In genomic region chr6:3571206-3571815, GRCh38 we compare ENCODE assay signal across 12 cellular contexts.
"Had no signal": no experiment of that assay in that cellular context is flagged by ENCODE, and none has a peak within 500 bp of the region (broad histone marks: within the 10 kb centered on the region; RNA-seq: fewer than 3 reads in every experiment).

No MANE protein-coding gene starts in this region.

- ATAC-seq: activated CD4-positive, CD25-positive, alpha-beta regulatory T cell treated with anti-CD3 and anti-CD28 coated beads, Interleukin-2, amount 50 U/mL, for 24 hours; activated naive CD8-positive, alpha-beta T cell treated with anti-CD3 and anti-CD28 coated beads, Interleukin-2, amount 50 U/mL, for 24 hours; esophagus mucosa; foreskin keratinocyte; natural killer cell treated with Interleukin-12 subunit alpha and Interleukin-12 subunit beta and Interleukin-15 and Interleukin-18, amount 100 ng/mL, for 72 hours; stimulated activated naive CD8-positive, alpha-beta T cell treated with anti-CD3 and anti-CD28 coated beads, Interleukin-15, amount 100 ng/mL, for 72 hours had no signal

- H3K36me3 ChIP-seq: prostate gland, sigmoid colon had no signal

- H3K4me1 ChIP-seq: foreskin keratinocyte, prostate gland had no signal

- H3K27ac ChIP-seq: foreskin keratinocyte, prostate gland, sigmoid colon had no signal

- DNase-seq: activated naive CD4-positive, alpha-beta T cell treated with anti-CD3 and anti-CD28 coated beads for 36 hours; activated naive CD8-positive, alpha-beta T cell treated with anti-CD3 and anti-CD28 coated beads, Interleukin-2, amount 50 U/mL, for 24 hours; foreskin keratinocyte; kidney glomerular epithelial cell; occipital lobe; sigmoid colon; stimulated activated CD4-positive, alpha-beta T cell treated with anti-CD3 and anti-CD28 coated beads, Interleukin-1b, Interleukin-23, amount 100 ng/mL, for 48 hours; stimulated activated naive CD8-positive, alpha-beta T cell treated with anti-CD3 and anti-CD28 coated beads, Interleukin-15, amount 100 ng/mL, for 72 hours had no signal

- H3K27me3 ChIP-seq: sigmoid colon had no signal

- H3K4me3 ChIP-seq: prostate gland, sigmoid colon had no signal

- H3K9me3 ChIP-seq: prostate gland, sigmoid colon had no signal
